11 cellular contexts compared by ENCODE assay signal in genomic region chr1:118960567-118961136, GRCh38. TPM values are rescaled to one million over a fixed set of nuclear protein-coding genes. Genes with fewer than 3 reads are reported as not detected.
A peak's percentile ranks its signal among the peaks of the same experiment; 100 is the strongest.
DNase-seq lines count a peak whose midpoint lies in the region; ATAC-seq and TF ChIP-seq lines count a peak whose summit lies in the region.
"Had no signal": no experiment of that assay in that cellular context is flagged by ENCODE, and none has a peak within 500 bp of the region (broad histone marks: within the 10 kb centered on the region; RNA-seq: fewer than 3 reads in every experiment).

No MANE protein-coding gene starts in this region.

- intact Hi-C loops in right lobe of liver (cut with DNase I) (no loop called here), esophagus squamous epithelium (cut with DNase I) (no loop called here)

- no peaks in the 10 kb centered on the region for H3K9me3 ChIP-seq in BLaER1
- no peaks in the 10 kb centered on the region for H3K9me3 ChIP-seq in right lobe of liver
- no peaks in the 10 kb centered on the region for H3K9me3 ChIP-seq in esophagus squamous epithelium

- in situ Hi-C loops in astrocyte of the spinal cord (cut with HindIII; ENCODE audit: low sequenced_read_pairs), result no loop called here

- peak; percentile 8 for ATAC-seq in HG03060 (IDR thresholded peaks at IDR 0.05; ENCODE audit: low read depth, unreplicated experiment)
- peak; percentile 79 to 88 (median 82) for ATAC-seq in right lobe of liver

- TF ChIP-seq CTCF in astrocyte of the spinal cord (IDR thresholded peaks at IDR 0.05; ENCODE audit: low read depth, low read length), result no peak
- no peak for TF ChIP-seq CTCF in right lobe of liver (IDR thresholded peaks at IDR 0.05)
- no peak for TF ChIP-seq CTCF in esophagus squamous epithelium (IDR thresholded peaks at IDR 0.05)

- H3K9ac ChIP-seq in BLaER1, result no peak overlapping the region

- DNase-seq in astrocyte of the spinal cord (ENCODE audit: low read depth, low spot score) (peak; percentile 81), right lobe of liver (peak; percentile 81 to 95 (median 86)), 8988T (no peak), esophagus squamous epithelium (lab: John Stamatoyannopoulos, UW) (no peak), cerebellum (ENCODE audit: low spot score) (no peak)
- DNase-seq in activated CD8-positive, alpha-beta memory T cell treated with anti-CD3 and anti-CD28 coated beads, Interleukin-2, amount 50 U/mL, for 4 hours, result no peak
- DNase-seq: activated CD4-positive, alpha-beta T cell treated with anti-CD3 and anti-CD28 coated beads, Interleukin-2, amount 50 U/mL, for 48 hours; CD4-positive, alpha-beta memory T cell; NCI-H82 had no signal

- 22% methylated on average over 5 of the region's 7 CpGs for WGBS in right lobe of liver (ENCODE audit: insufficient coverage, low coverage, low lambda C conversion rate, missing lambda C conversion rate)
- 56 to 69% methylated on average over 4 to 7 of the region's 7 CpGs for WGBS in esophagus squamous epithelium, 2 donors

- H3K36me3 ChIP-seq in BLaER1, result no peaks in the 10 kb centered on the region
- no peaks in the 10 kb centered on the region for H3K36me3 ChIP-seq in right lobe of liver
- H3K36me3 ChIP-seq in esophagus squamous epithelium, result no peaks in the 10 kb centered on the region

- TF ChIP-seq POLR2A in right lobe of liver (IDR thresholded peaks at IDR 0.05), result peak; percentile 85
- TF ChIP-seq POLR2A in esophagus squamous epithelium (IDR thresholded peaks at IDR 0.05), result no peak

- H3K4me3 ChIP-seq in BLaER1 (no peak overlapping the region), astrocyte of the spinal cord (ENCODE audit: low read depth, low read length) (no peak overlapping the region), right lobe of liver (no peak overlapping the region), esophagus squamous epithelium (no peak overlapping the region)

- peak overlapping the region; percentile 57 for H3K4me2 ChIP-seq in BLaER1

- H4K20me1 ChIP-seq in BLaER1, result no peaks in the 10 kb centered on the region

- H3K27ac ChIP-seq in BLaER1, result peak overlapping the region; percentile 1; the same call in 1 of the 2 replicates
- peak overlapping the region; percentile 72 to 90 (median 75) for H3K27ac ChIP-seq in right lobe of liver
- no peak overlapping the region for H3K27ac ChIP-seq in esophagus squamous epithelium

- H3K27me3 ChIP-seq in BLaER1 (no peaks in the 10 kb centered on the region), right lobe of liver (no peaks in the 10 kb centered on the region), esophagus squamous epithelium (peaks cover 0 to 57% (median 0%) of the 10 kb centered on the region in 4 donors)

- H3K4me1 ChIP-seq in BLaER1, result peaks cover 25% of the 10 kb centered on the region
- H3K4me1 ChIP-seq in right lobe of liver, result peaks cover 0 to 59% (median 23%) of the 10 kb centered on the region in 4 donors
- no peaks in the 10 kb centered on the region for H3K4me1 ChIP-seq in esophagus squamous epithelium

RNA-seq across cellular contexts. Expression of gene TBX15, which starts 27.5 kb away (rescaled TPM):
- total RNA-seq in right lobe of liver (10 to 100 TPM in 5 of 6 experiments, under 1 TPM in 1; 0.29 to 56.5 (median 16.5) TPM), esophagus squamous epithelium (under 1 TPM in 2 of 4 donors, not detected in 2; 0.15 to 0.19 TPM), cerebellum (2.8 TPM)
- total RNA-seq: CD4-positive, alpha-beta memory T cell had no signal

Comparison
In these comparisons a context has a peak if more than half of its experiments do, and no peak if none do; other contexts are left out.
1. H3K27ac ChIP-seq: peak in BLaER1 (single experiment) and right lobe of liver (3 of 3); none in esophagus squamous epithelium (0 of 4).
2. DNase-seq: peak in astrocyte of the spinal cord (single experiment) and right lobe of liver (3 of 3); none in 8988T (single experiment), esophagus squamous epithelium (single experiment), activated CD8-positive, alpha-beta memory T cell treated with anti-CD3 and anti-CD28 coated beads, Interleukin-2, amount 50 U/mL, for 4 hours (single experiment) and cerebellum (single experiment).